ENCODE assay signal across 8 cellular contexts in the genomic region with DNA sequence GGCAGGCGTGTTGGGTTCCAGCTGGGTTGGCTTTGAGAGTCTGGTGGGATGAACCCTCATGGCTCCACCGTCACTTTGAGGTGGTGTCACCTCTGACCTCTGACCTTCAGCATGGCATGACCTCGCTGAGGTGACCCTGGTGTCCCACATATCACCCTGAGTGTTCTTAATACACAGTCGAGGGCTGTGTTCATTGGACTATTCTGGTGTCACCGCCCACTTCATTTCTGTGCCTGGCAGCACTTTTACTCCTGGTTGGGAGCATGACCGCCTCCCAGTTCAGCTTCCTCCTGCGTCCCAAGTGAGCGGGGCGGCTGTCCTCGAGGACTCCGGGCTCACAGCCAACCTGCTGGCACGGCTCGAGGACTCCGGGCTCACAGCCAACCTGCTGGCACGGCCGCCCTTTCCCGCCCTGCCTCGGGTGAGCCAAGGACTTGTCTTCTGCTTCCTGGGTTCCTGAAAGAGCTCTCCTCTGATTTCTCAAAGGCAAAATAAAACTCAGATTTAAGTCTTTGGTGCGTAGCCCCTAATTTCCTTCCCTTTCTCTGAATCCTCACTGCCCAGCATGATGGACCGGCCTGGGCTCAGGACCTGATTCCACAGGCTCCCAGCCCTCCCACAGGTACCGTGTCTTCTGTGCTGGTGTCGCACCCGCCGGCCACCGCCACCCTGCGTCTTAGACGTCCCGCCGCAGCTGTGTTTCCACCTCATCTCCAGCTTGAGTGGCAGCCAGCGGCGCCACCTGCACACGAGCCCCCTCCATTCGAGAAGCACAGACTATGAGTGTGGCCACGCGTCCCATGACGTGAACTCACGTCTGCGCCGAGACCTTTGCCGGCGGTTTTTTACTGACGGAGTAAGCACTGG. TPM values are rescaled to one million over a fixed set of nuclear protein-coding genes. Genes with fewer than 3 reads are reported as not detected.
DNase-seq lines count a peak whose midpoint lies in the region; ATAC-seq, FAIRE-seq and TF ChIP-seq lines count a peak whose summit lies in the region.

No MANE protein-coding gene starts in this region.

- no peaks in the 10 kb centered on the region for H3K9me3 Mint-ChIP-seq in activated T-helper 17 cell treated with anti-CD3 and anti-CD28 coated beads, Interleukin-2, amount 50 U/mL, for 72 hours

- no peaks in the 10 kb centered on the region for H3K36me3 Mint-ChIP-seq in activated T-helper 17 cell treated with anti-CD3 and anti-CD28 coated beads, Interleukin-2, amount 50 U/mL, for 72 hours (ENCODE audit: low read depth)

- DNase-seq in DMS79 treated with DMSO at 0.1 percent for 48 hours (lab: John Stamatoyannopoulos, UW) (peak; percentile 100), NCI-H2171 treated with DMSO at 0.1 percent for 48 hours (lab: John Stamatoyannopoulos, UW) (peak; percentile 96), bronchial epithelial cell (ENCODE audit: low read depth) (peak; percentile 39), kidney tubule cell (ENCODE audit: low spot score) (peak; percentile 87), transverse colon (peak; percentile 94), GM10266 (ENCODE audit: extremely low spot score) (no peak)
- no peak for DNase-seq in activated CD8-positive, alpha-beta memory T cell treated with anti-CD3 and anti-CD28 coated beads, Interleukin-2, amount 50 U/mL, for 48 hours

- peaks cover 5% of the 10 kb centered on the region for H3K4me1 Mint-ChIP-seq in activated T-helper 17 cell treated with anti-CD3 and anti-CD28 coated beads, Interleukin-2, amount 50 U/mL, for 72 hours

- intact Hi-C loops in transverse colon (cut with DNase I; ENCODE audit: low total_unique reads), result no loop called here

- H3K4me3 ChIP-seq in bronchial epithelial cell (ENCODE audit: low read depth, low read length) (no peak overlapping the region), transverse colon (no peak overlapping the region)

- no peak for FAIRE-seq in bronchial epithelial cell (lab: Jason Lieb, UNC)

- H3K27ac Mint-ChIP-seq in activated T-helper 17 cell treated with anti-CD3 and anti-CD28 coated beads, Interleukin-2, amount 50 U/mL, for 72 hours, result no peak overlapping the region

- in situ Hi-C loops in transverse colon (cut with MboI; ENCODE audit: low pct_ligation_motif_present in 1 of 4, low pct_unique_long_range_greater_than_20kb in 1 of 4, low sequenced_read_pairs in 3 of 4), result no loop called here

- H3K27me3 Mint-ChIP-seq in activated T-helper 17 cell treated with anti-CD3 and anti-CD28 coated beads, Interleukin-2, amount 50 U/mL, for 72 hours, result no peaks in the 10 kb centered on the region

- H3K27ac ChIP-seq in transverse colon, result peak overlapping the region; percentile 50 to 83 (median 70)

- TF ChIP-seq EP300 in transverse colon (IDR thresholded peaks at IDR 0.05; ENCODE audit: low read depth), result no peak

- H3K4me3 Mint-ChIP-seq in activated T-helper 17 cell treated with anti-CD3 and anti-CD28 coated beads, Interleukin-2, amount 50 U/mL, for 72 hours, result no peak overlapping the region

- H3K27me3 ChIP-seq in bronchial epithelial cell (ENCODE audit: control insufficient read depth, insufficient read depth, low read length), result no peaks in the 10 kb centered on the region
- H3K27me3 ChIP-seq in transverse colon, result no peaks in the 10 kb centered on the region

- TF ChIP-seq POLR2A in transverse colon (IDR thresholded peaks at IDR 0.05), result no peak

- TF ChIP-seq CTCF in bronchial epithelial cell (IDR thresholded peaks at IDR 0.05; ENCODE audit: insufficient read depth, low read length, severe bottlenecking) (no peak), transverse colon (IDR thresholded peaks at IDR 0.05) (no peak), GM10266 (IDR thresholded peaks at IDR 0.05; ENCODE audit: control insufficient read depth, insufficient read depth, low read depth, missing control alignments) (no peak)

- ATAC-seq in activated T-helper 17 cell treated with anti-CD3 and anti-CD28 coated beads, Interleukin-2, amount 50 U/mL, for 72 hours (replicated peaks), result no peak

- H3K4me1 ChIP-seq in transverse colon, result peaks cover 10 to 27% (median 19%) of the 10 kb centered on the region in 4 donors

- 56% methylated on average over 41 of the region's 42 CpGs; no CpG with 5 or more reads in 1 of the 2 donors for WGBS in transverse colon (ENCODE audit: low coverage in 1 of 2), 2 donors

- H3K9me3 ChIP-seq in transverse colon, result no peaks in the 10 kb centered on the region

- H3K36me3 ChIP-seq in bronchial epithelial cell (ENCODE audit: control insufficient read depth, insufficient read depth, low read length) (no peaks in the 10 kb centered on the region), transverse colon (no peaks in the 10 kb centered on the region)

RNA-seq across cellular contexts. Expression of gene ATP4B, which starts 10.4 kb away (rescaled TPM):
- not detected in 2 replicates for total RNA-seq in bronchial epithelial cell
- total RNA-seq in transverse colon, result not detected
- total RNA-seq in activated T-helper 17 cell treated with anti-CD3 and anti-CD28 coated beads, Interleukin-2, amount 50 U/mL, for 72 hours, result not detected

RNA-seq across cellular contexts. Expression of gene GRK1, which starts 19.4 kb away (rescaled TPM):
- not detected in 2 replicates for total RNA-seq in bronchial epithelial cell
- not detected for total RNA-seq in transverse colon
- under 1 TPM; 0.09 to 0.64 TPM for total RNA-seq in activated T-helper 17 cell treated with anti-CD3 and anti-CD28 coated beads, Interleukin-2, amount 50 U/mL, for 72 hours

Comparison
In these comparisons a context has a peak if more than half of its experiments do, and no peak if none do; other contexts are left out.
1. DNase-seq: peak in DMS79 treated with DMSO at 0.1 percent for 48 hours (single experiment), NCI-H2171 treated with DMSO at 0.1 percent for 48 hours (single experiment), bronchial epithelial cell (single experiment), kidney tubule cell (single experiment) and transverse colon (single experiment); none in activated CD8-positive, alpha-beta memory T cell treated with anti-CD3 and anti-CD28 coated beads, Interleukin-2, amount 50 U/mL, for 48 hours (single experiment) and GM10266 (single experiment).